Comparison of ENCODE assay signal across 14 cellular contexts in genomic region chr7:102080371-102081243, GRCh38.
DNase-seq lines count a peak whose midpoint lies in the region; ATAC-seq and TF ChIP-seq lines count a peak whose summit lies in the region.
"Had no signal": no experiment of that assay in that cellular context is flagged by ENCODE, and none has a peak within 500 bp of the region (broad histone marks: within the 10 kb centered on the region; RNA-seq: fewer than 3 reads in every experiment).

No MANE protein-coding gene starts in this region.

- peaks cover 15% of the 10 kb centered on the region for H3K9me3 Mint-ChIP-seq in GM23338

- H3K4me3 ChIP-seq in GM23338 (no peak overlapping the region), vagina (no peak overlapping the region), transverse colon (no peak overlapping the region)
- H3K4me3 ChIP-seq: cardiac muscle cell had no signal

- peaks cover 48% of the 10 kb centered on the region for H3K36me3 Mint-ChIP-seq in GM23338 (ENCODE audit: low read depth)
- H3K36me3 Mint-ChIP-seq: activated naive CD4-positive, alpha-beta T cell treated with anti-CD3 and anti-CD28 coated beads, Interleukin-2, amount 10 ng/mL, durations not matched to agents 7 days and 5 days had no signal

- ATAC-seq in GM23338 (no peak), esophagus mucosa (no peak)
- ATAC-seq: stimulated activated naive CD8-positive, alpha-beta T cell treated with anti-CD3 and anti-CD28 coated beads, Interleukin-15, amount 100 ng/mL, for 72 hours had no signal

- no peaks in the 10 kb centered on the region for H3K9me3 ChIP-seq in vagina
- H3K9me3 ChIP-seq in transverse colon: peaks cover 0 to 2% of the 10 kb centered on the region in 2 donors

- H3K27me3 ChIP-seq in GM23338 (ENCODE audit: insufficient read depth) (no peaks in the 10 kb centered on the region), vagina (no peaks in the 10 kb centered on the region), transverse colon (no peaks in the 10 kb centered on the region)
- H3K27me3 ChIP-seq: cardiac muscle cell had no signal

- H3K27ac ChIP-seq in GM23338 (ENCODE audit: low read depth): 0 out of 2 replicates have a peak overlapping the region, but pooled peaks have one; percentile 67
- no peak overlapping the region for H3K27ac ChIP-seq in vagina
- no peak overlapping the region for H3K27ac ChIP-seq in transverse colon

- 0 out of 2 replicates have a peak, but pooled peaks cover 5% of the 10 kb centered on the region for H3F3A ChIP-seq in GM23338 (replicated peaks; ENCODE audit: low read depth)

- no peak for TF ChIP-seq EP300 in transverse colon (IDR thresholded peaks at IDR 0.05; ENCODE audit: low read depth)

- peaks cover 46% of the 10 kb centered on the region for H3K4me1 Mint-ChIP-seq in GM23338

- H3K27me3 Mint-ChIP-seq in GM23338 (ENCODE audit: insufficient read depth, low read depth, poor library complexity): peaks cover 17% of the 10 kb centered on the region
- H3K27me3 Mint-ChIP-seq: activated naive CD4-positive, alpha-beta T cell treated with anti-CD3 and anti-CD28 coated beads, Interleukin-2, amount 10 ng/mL, durations not matched to agents 7 days and 5 days; stimulated activated naive CD8-positive, alpha-beta T cell treated with anti-CD3 and anti-CD28 coated beads, Interleukin-15, amount 100 ng/mL, for 72 hours had no signal

- TF ChIP-seq CTCF in GM23338 (conservative IDR thresholded peaks at IDR 0.05; ENCODE audit: low read depth in 2 of 2): no peak
- no peak for TF ChIP-seq CTCF in vagina (IDR thresholded peaks at IDR 0.05)
- TF ChIP-seq CTCF in transverse colon (IDR thresholded peaks at IDR 0.05): no peak

- peak overlapping the region; percentile 80 for H3K27ac Mint-ChIP-seq in GM23338
- H3K27ac Mint-ChIP-seq: activated naive CD4-positive, alpha-beta T cell treated with anti-CD3 and anti-CD28 coated beads, Interleukin-2, amount 10 ng/mL, durations not matched to agents 7 days and 5 days; nephron had no signal

- in situ Hi-C loops in transverse colon (cut with MboI; ENCODE audit: low pct_ligation_motif_present in 1 of 4, low pct_unique_long_range_greater_than_20kb in 1 of 4, low sequenced_read_pairs in 3 of 4): no loop called here

- 75 to 88% methylated on average over 5 to 25 of the region's 25 CpGs for WGBS in transverse colon (ENCODE audit: low coverage in 1 of 2), 2 donors

- no peak overlapping the region for H2AFZ ChIP-seq in GM23338

- no peak overlapping the region for H3K4me2 ChIP-seq in GM23338

- intact Hi-C loops in cardiac septum (cut with DNase I): no loop called here
- intact Hi-C loops in vagina (cut with DNase I): no loop called here
- intact Hi-C loops in transverse colon (cut with DNase I; ENCODE audit: low total_unique reads): no loop called here

- H3K9me2 ChIP-seq in GM23338 (ENCODE audit: insufficient read depth): no peaks in the 10 kb centered on the region

- H4K20me1 ChIP-seq in GM23338 (replicated peaks; ENCODE audit: insufficient read depth): peaks cover under 1% of the 10 kb centered on the region; the same call in 1 of the 2 replicates

- H3K79me2 ChIP-seq in GM23338 (replicated peaks; ENCODE audit: insufficient read depth): peaks cover 12% of the 10 kb centered on the region; the same call in 1 of the 2 replicates

- no peak overlapping the region for H3K4me3 Mint-ChIP-seq in GM23338
- H3K4me3 Mint-ChIP-seq: activated naive CD4-positive, alpha-beta T cell treated with anti-CD3 and anti-CD28 coated beads, Interleukin-2, amount 10 ng/mL, durations not matched to agents 7 days and 5 days; nephron; stimulated activated naive CD8-positive, alpha-beta T cell treated with anti-CD3 and anti-CD28 coated beads, Interleukin-15, amount 100 ng/mL, for 72 hours had no signal

- TF ChIP-seq POLR2A in vagina (IDR thresholded peaks at IDR 0.05): no peak
- TF ChIP-seq POLR2A in transverse colon (IDR thresholded peaks at IDR 0.05): no peak

- H3K4me1 ChIP-seq in GM23338 (ENCODE audit: insufficient read depth): peaks cover 23% of the 10 kb centered on the region
- no peaks in the 10 kb centered on the region for H3K4me1 ChIP-seq in vagina
- H3K4me1 ChIP-seq in transverse colon: peaks cover 0 to 8% (median 0%) of the 10 kb centered on the region in 4 donors

- DNase-seq in GM23338 (ENCODE audit: low spot score): no peak
- peak in 41 of 58 donors; percentile 4 to 75 (median 31) for DNase-seq in anterior cingulate cortex (lab: John Stamatoyannopoulos, UW)
- peak; percentile 26 for DNase-seq in cardiac septum (ENCODE audit: low spot score)
- DNase-seq in pons (ENCODE audit: low spot score): peak; percentile 41
- DNase-seq in vagina (ENCODE audit: extremely low spot score in 2 of 2): no peak
- no peak for DNase-seq in AG08396 (ENCODE audit: low spot score)
- no peak for DNase-seq in transverse colon
- DNase-seq: activated CD4-positive, CD25-positive, alpha-beta regulatory T cell; activated naive CD4-positive, alpha-beta T cell treated with anti-CD3 and anti-CD28 coated beads, Interleukin-2, amount 10 ng/mL, durations not matched to agents 7 days and 5 days; small intestine; stimulated activated naive CD8-positive, alpha-beta T cell treated with anti-CD3 and anti-CD28 coated beads, Interleukin-15, amount 100 ng/mL, for 72 hours had no signal

- H3K36me3 ChIP-seq in GM23338 (ENCODE audit: insufficient read depth): peaks cover 7% of the 10 kb centered on the region; the same call in 1 of the 2 replicates
- H3K36me3 ChIP-seq in vagina: no peaks in the 10 kb centered on the region
- H3K36me3 ChIP-seq in transverse colon: no peaks in the 10 kb centered on the region
- H3K36me3 ChIP-seq: cardiac muscle cell had no signal

TF ChIP-seq in GM23338, 12 proteins besides CTCF, POLR2A, EP300 and RAD21 (continues in another document):
- TF ChIP-seq NANOG (IDR thresholded peaks at IDR 0.05; ENCODE audit: borderline replicate concordance) (no peak), EZH2 (IDR thresholded peaks at IDR 0.05; ENCODE audit: low read depth, unreplicated experiment) (no peak), REST (IDR thresholded peaks at IDR 0.05; ENCODE audit: unreplicated experiment) (no peak)

Comparison
In these comparisons a context has a peak if more than half of its experiments do, and no peak if none do; other contexts are left out.
1. DNase-seq: peak in anterior cingulate cortex (41 of 58), cardiac septum (single experiment) and pons (single experiment); none in GM23338 (single experiment), vagina (0 of 2), AG08396 (single experiment) and transverse colon (single experiment).